In genomic region chr22:46563381-46564083, GRCh38 we compare ENCODE assay signal across 8 cellular contexts. TPM values are rescaled to one million over a fixed set of nuclear protein-coding genes. Genes with fewer than 3 reads are reported as not detected.
A peak's percentile ranks its signal among the peaks of the same experiment; 100 is the strongest.
DNase-seq lines count a peak whose midpoint lies in the region; ATAC-seq and TF ChIP-seq lines count a peak whose summit lies in the region.

No MANE protein-coding gene starts in this region.

- H3K27me3 Mint-ChIP-seq in neural progenitor cell (ENCODE audit: insufficient read depth, low read depth) = peaks cover 14% of the 10 kb centered on the region

- peaks cover 28% of the 10 kb centered on the region for H3K4me1 ChIP-seq in OCI-LY1 (ENCODE audit: insufficient read depth, low read length, severe bottlenecking)
- peaks cover 12% of the 10 kb centered on the region for H3K4me1 ChIP-seq in neural progenitor cell

- no peaks in the 10 kb centered on the region for H3K9me2 ChIP-seq in OCI-LY1 (ENCODE audit: low read depth, low read length)

- ATAC-seq in HG03521 (IDR thresholded peaks at IDR 0.05; ENCODE audit: unreplicated experiment) (peak; percentile 51), esophagus mucosa (peak; percentile 86), GM18873 (IDR thresholded peaks at IDR 0.05; ENCODE audit: low FRiP score, unreplicated experiment) (no peak)

- no peak overlapping the region for H3K27ac Mint-ChIP-seq in neural progenitor cell

- DNase-seq in COLO829 (ENCODE audit: low spot score) (peak; percentile 79), activated T-cell treated with anti-CD3 and anti-CD28 coated beads for 1 hour (ENCODE audit: low read depth) (peak; percentile 71), neural progenitor cell (ENCODE audit: low spot score) (peak; percentile 82), superior temporal gyrus (ENCODE audit: extremely low spot score) (peak; percentile 56)

- peak overlapping the region; percentile 48 for H3K4me2 ChIP-seq in OCI-LY1 (ENCODE audit: low read length)
- peak overlapping the region; percentile 31 for H3K4me2 ChIP-seq in neural progenitor cell

- peaks cover 5% of the 10 kb centered on the region for H3K9me3 Mint-ChIP-seq in neural progenitor cell

- H3K9ac ChIP-seq in OCI-LY1 (ENCODE audit: low read length) = peak overlapping the region; percentile 21; the same call in 1 of the 2 replicates
- no peak overlapping the region for H3K9ac ChIP-seq in neural progenitor cell

- H4K20me1 ChIP-seq in OCI-LY1 (ENCODE audit: insufficient read depth, low read length) (no peaks in the 10 kb centered on the region), neural progenitor cell (ENCODE audit: low read depth) (no peaks in the 10 kb centered on the region)

- H3K36me3 Mint-ChIP-seq in neural progenitor cell = no peaks in the 10 kb centered on the region

- H3K27me3 ChIP-seq in OCI-LY1 (ENCODE audit: insufficient read depth, low read length) (no peaks in the 10 kb centered on the region), neural progenitor cell (no peaks in the 10 kb centered on the region)

- H3K36me3 ChIP-seq in OCI-LY1 (ENCODE audit: insufficient read depth, low read length) = no peaks in the 10 kb centered on the region
- no peaks in the 10 kb centered on the region for H3K36me3 ChIP-seq in neural progenitor cell

- peaks cover 18% of the 10 kb centered on the region for H3K4me1 Mint-ChIP-seq in neural progenitor cell

- H3K4me3 Mint-ChIP-seq in neural progenitor cell = peak overlapping the region; percentile 30

- no peak overlapping the region for H2AFZ ChIP-seq in OCI-LY1 (ENCODE audit: low read length)
- H2AFZ ChIP-seq in neural progenitor cell (replicated peaks) = peak overlapping the region; percentile 86

- H3K79me2 ChIP-seq in OCI-LY1 (ENCODE audit: insufficient read depth, low read length) = no peaks in the 10 kb centered on the region
- no peaks in the 10 kb centered on the region for H3K79me2 ChIP-seq in neural progenitor cell (ENCODE audit: low read depth)

- H3K27ac ChIP-seq in OCI-LY1 (ENCODE audit: low read depth, low read length, poor library complexity, severe bottlenecking) (peak overlapping the region; percentile 22), neural progenitor cell (no peak overlapping the region)

- H3K4me3 ChIP-seq in OCI-LY1 (ENCODE audit: low read depth, low read length, poor library complexity, severe bottlenecking) (peak overlapping the region; percentile 22), neural progenitor cell (no peak overlapping the region)

- TF ChIP-seq CTCF in OCI-LY1 (IDR thresholded peaks at IDR 0.05; ENCODE audit: low read length) (peak; percentile 74), neural progenitor cell (IDR thresholded peaks at IDR 0.05) (peak; percentile 62)

- H3K9me3 ChIP-seq in OCI-LY1 (ENCODE audit: low read length) (no peaks in the 10 kb centered on the region), neural progenitor cell (ENCODE audit: low read depth) (no peaks in the 10 kb centered on the region)

- no peaks in the 10 kb centered on the region for H3F3A ChIP-seq in OCI-LY1 (ENCODE audit: insufficient read depth, low read length)
- H3F3A ChIP-seq in neural progenitor cell (ENCODE audit: low read depth) = peaks cover 35% of the 10 kb centered on the region

RNA-seq across cellular contexts. Expression of gene CELSR1, which starts 26.1 kb away (rescaled TPM):
- total RNA-seq in esophagus mucosa (36.0 TPM), neural progenitor cell (ENCODE audit: low replicate concordance) (12.3 and 18.0 TPM in 2 replicates)

RNA-seq across cellular contexts. Expression of gene GRAMD4, which starts 56.7 kb away (rescaled TPM):
- total RNA-seq in esophagus mucosa (37.7 TPM), neural progenitor cell (ENCODE audit: low replicate concordance) (30.2 and 32.2 TPM in 2 replicates)
